ENCODE assay signal across 21 cellular contexts in the genomic region with DNA sequence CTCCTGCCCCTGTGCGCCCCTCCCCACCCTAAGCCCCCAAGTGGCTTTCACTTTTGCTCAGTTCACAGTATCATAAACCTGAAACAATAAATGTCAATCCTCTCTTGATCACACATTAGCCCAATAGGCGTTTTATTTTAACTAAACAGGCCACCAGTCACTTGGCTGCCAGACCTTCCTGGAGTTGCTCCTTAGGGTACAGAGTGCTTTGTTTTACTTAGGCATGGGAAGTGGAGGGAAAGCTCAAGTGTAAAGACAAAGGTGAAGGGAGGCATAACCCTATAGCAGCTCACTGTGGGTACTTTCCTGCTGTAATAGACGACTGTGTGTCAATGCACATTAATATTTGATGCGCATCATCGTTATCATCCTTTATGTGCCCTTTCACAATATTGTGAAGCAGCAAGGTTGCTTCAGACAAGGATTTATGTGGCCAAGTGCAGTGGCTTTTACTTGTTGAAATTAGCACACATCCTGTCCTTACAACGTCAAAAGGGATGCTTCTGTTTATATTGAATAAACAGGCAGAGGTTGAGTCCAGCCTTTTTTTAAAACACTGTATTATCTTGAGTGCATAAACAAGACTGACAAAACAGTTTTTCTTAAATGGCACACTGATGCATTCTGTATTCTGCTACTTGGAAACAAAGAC.
DNase-seq lines count a peak whose midpoint lies in the region; ATAC-seq and TF ChIP-seq lines count a peak whose summit lies in the region.
"Had no signal": no experiment of that assay in that cellular context is flagged by ENCODE, and none has a peak within 500 bp of the region (broad histone marks: within the 10 kb centered on the region; RNA-seq: fewer than 3 reads in every experiment).

No MANE protein-coding gene starts in this region.

- peak overlapping the region; percentile 55 for H3K18ac ChIP-seq in IMR-90 (ENCODE audit: low read depth, low read length)

- no peaks in the 10 kb centered on the region for H3K9me3 Mint-ChIP-seq in CD4-positive, alpha-beta T cell
- H3K9me3 Mint-ChIP-seq: naive thymus-derived CD8-positive, alpha-beta T cell had no signal

- POLR2A ChIA-PET in IMR-90 (lab: Charles Lee; ENCODE audit: unreplicated experiment) = no interaction called here
- POLR2A ChIA-PET in CD4-positive, alpha-beta T cell (lab: Charles Lee) = no interaction called here

- 0 out of 4 replicates have a peak overlapping the region, but pooled peaks of 1 of the 2 experiments have one; percentile 4 for H4K8ac ChIP-seq in IMR-90 (ENCODE audit: low read depth in 2 of 2, low read length in 2 of 2)

- no CpG with 5 or more reads among the region's 6 CpGs for WGBS in IMR-90 (ENCODE audit: extremely low coverage in 2 of 2, insufficient read length in 1 of 2), 2 experiments

- 0 out of 2 replicates have a peak overlapping the region, but pooled peaks have one; percentile 69 for H3K14ac ChIP-seq in IMR-90 (replicated peaks; ENCODE audit: low read depth, low read length)

- H3K27me3 ChIP-seq in IMR-90 (ENCODE audit: control insufficient read depth, insufficient read depth, low read length) (no peaks in the 10 kb centered on the region), fibroblast of lung (ENCODE audit: control insufficient read depth, insufficient read depth, low read length) (no peaks in the 10 kb centered on the region), osteoblast (ENCODE audit: insufficient read depth, low read length) (no peaks in the 10 kb centered on the region)
- no peaks in the 10 kb centered on the region for H3K27me3 ChIP-seq in CD4-positive, alpha-beta T cell (ENCODE audit: control insufficient read depth, insufficient read depth, low read length)
- H3K27me3 ChIP-seq: cardiac muscle cell, suprapubic skin had no signal

- H2AFZ ChIP-seq in IMR-90 (replicated peaks; ENCODE audit: low read length, poor library complexity) = peak overlapping the region; percentile 34
- no peak overlapping the region for H2AFZ ChIP-seq in fibroblast of lung (ENCODE audit: low read length)
- H2AFZ ChIP-seq in osteoblast (ENCODE audit: low read length) = peak overlapping the region; percentile 8

- no peaks in the 10 kb centered on the region for H3K36me3 ChIP-seq in IMR-90 (ENCODE audit: control insufficient read depth, insufficient read depth, low read length)
- no peaks in the 10 kb centered on the region for H3K36me3 ChIP-seq in fibroblast of lung (ENCODE audit: control insufficient read depth, insufficient read depth, low read length)
- H3K36me3 ChIP-seq in osteoblast (ENCODE audit: insufficient read depth, low read length) = no peaks in the 10 kb centered on the region
- H3K36me3 ChIP-seq: cardiac muscle cell, suprapubic skin had no signal

- H2BK120ac ChIP-seq in IMR-90 (ENCODE audit: low read depth, low read length) = peak overlapping the region; percentile 17

- TF ChIP-seq CTCF in IMR-90 (conservative IDR thresholded peaks at IDR 0.05; ENCODE audit: low read depth, low read length) = no peak
- no peak for TF ChIP-seq CTCF in fibroblast of lung (conservative IDR thresholded peaks at IDR 0.05 in 1 of 2, IDR thresholded peaks at IDR 0.05 in 1 of 2; ENCODE audit: low read depth in 1 of 2, low read length in 2 of 2)
- no peak for TF ChIP-seq CTCF in osteoblast (IDR thresholded peaks at IDR 0.05; ENCODE audit: extremely low read depth, low read depth, low read length)
- no peak for TF ChIP-seq CTCF in CD4-positive, alpha-beta T cell (IDR thresholded peaks at IDR 0.05)

- H3K79me2 ChIP-seq in fibroblast of lung (ENCODE audit: control insufficient read depth, insufficient read depth, low read length) (no peaks in the 10 kb centered on the region), osteoblast (ENCODE audit: insufficient read depth, low read length) (no peaks in the 10 kb centered on the region)

- ATAC-seq in IMR-90 (ENCODE audit: low read depth) (peak; percentile 65), HG03097 (IDR thresholded peaks at IDR 0.05; ENCODE audit: low FRiP score, unreplicated experiment) (no peak)
- no peak for ATAC-seq in CD4-positive, alpha-beta T cell (ENCODE audit: poor library complexity)
- ATAC-seq: naive thymus-derived CD8-positive, alpha-beta T cell had no signal

- no peak overlapping the region for H2AK9ac ChIP-seq in IMR-90 (replicated peaks; ENCODE audit: low read depth, low read length, poor library complexity)

- H3K4me3 Mint-ChIP-seq in CD4-positive, alpha-beta T cell = no peak overlapping the region
- H3K4me3 Mint-ChIP-seq: naive thymus-derived CD8-positive, alpha-beta T cell had no signal

- peak overlapping the region; percentile 74; the same call in 1 of the 2 replicates for H2BK20ac ChIP-seq in IMR-90 (ENCODE audit: low read depth, low read length)

- intact Hi-C loops in IMR-90 (cut with micrococcal nuclease) = no loop called here
- intact Hi-C loops in CD4-positive, alpha-beta T cell (cut with DNase I, micrococcal nuclease) = no loop called here

- BruUV-seq in IMR-90 (replicated peaks; lab: Mats Ljungman, UMichigan) = no TSS peak

- H3K9me1 ChIP-seq in IMR-90 (ENCODE audit: insufficient read depth, low read length) = peaks cover 4% of the 10 kb centered on the region; the same call in 1 of the 2 replicates

- H2AK5ac ChIP-seq in IMR-90 (ENCODE audit: low read depth, low read length) = no peak overlapping the region; the same call in 1 of the 2 replicates

- H2BK15ac ChIP-seq in IMR-90 (ENCODE audit: low read depth, low read length) = peak overlapping the region; percentile 5; the same call in 1 of the 3 replicates

- CTCF ChIA-PET in IMR-90 (lab: Yijun Ruan, JAX) = interaction anchor here (0.6 to 1.1 kb wide), 2 partner anchors 10 to 12 kb away, joined by 3 read pairs; no protein-coding TSS in a partner anchor
- CTCF ChIA-PET in CD4-positive, alpha-beta T cell (lab: Charles Lee) = no interaction called here

- H4K20me1 ChIP-seq in IMR-90 (ENCODE audit: insufficient read depth, low read length) (no peaks in the 10 kb centered on the region), fibroblast of lung (ENCODE audit: control insufficient read depth, extremely low read depth, insufficient read depth, low read length) (no peaks in the 10 kb centered on the region), osteoblast (ENCODE audit: insufficient read depth, low read length) (no peaks in the 10 kb centered on the region)

- H3K4me3 ChIP-seq in IMR-90 (ENCODE audit: insufficient read depth, low read depth, low read length) (no peak overlapping the region), fibroblast of lung (replicated peaks in 1 of 4; ENCODE audit: control extremely low read depth in 1 of 4, insufficient read depth in 1 of 4, low read depth in 3 of 4, low read length in 4 of 4) (no peak overlapping the region), osteoblast (ENCODE audit: insufficient read depth, low read length) (no peak overlapping the region)
- H3K4me3 ChIP-seq: cardiac muscle cell, suprapubic skin had no signal

- 0 out of 2 replicates have a peak overlapping the region, but pooled peaks have one; percentile 74 for H3K23ac ChIP-seq in IMR-90 (ENCODE audit: low read depth, low read length)

- H2BK5ac ChIP-seq in IMR-90 (ENCODE audit: low read depth, low read length, poor library complexity, severe bottlenecking) = peak overlapping the region; percentile 38

- no peak for TF ChIP-seq POLR2A in IMR-90 (IDR thresholded peaks at IDR 0.05; ENCODE audit: low read depth, low read length)

- TF ChIP-seq RAD21 in IMR-90 (IDR thresholded peaks at IDR 0.05; ENCODE audit: low read length) = no peak

- H3K79me1 ChIP-seq in IMR-90 (ENCODE audit: low read depth in 1 of 2, low read length in 2 of 2) = no peaks in the 10 kb centered on the region

- no peak overlapping the region; the same call in 1 of the 2 replicates for H4K91ac ChIP-seq in IMR-90 (ENCODE audit: insufficient read depth, low read depth, low read length)

- DNase-seq in EH (ENCODE audit: low read depth) (peak; percentile 5), IMR-90 (peak; percentile 73), fibroblast of lung (ENCODE audit: low read depth in 2 of 2) (peak; percentile 6 to 54), osteoblast (ENCODE audit: insufficient read length, low spot score, missing footprints) (no peak), AG08395 (ENCODE audit: low spot score) (no peak)
- DNase-seq in CD4-positive, alpha-beta T cell = no peak
- DNase-seq: activated CD4-positive, alpha-beta T cell treated with anti-CD3 and anti-CD28 coated beads, Interleukin-2, amount 50 U/mL, for 1 hour; activated CD8-positive, alpha-beta memory T cell treated with anti-CD3 and anti-CD28 coated beads, Interleukin-2, amount 50 U/mL, for 4 hours; activated gamma-delta T cell; amniotic stem cell; erythroblast; naive thymus-derived CD8-positive, alpha-beta T cell; NCI-H1105 treated with DMSO at 0.1 percent for 48 hours; NCI-H774; OCI-M1; SHP77 treated with DMSO at 0.1 percent for 48 hours; stimulated activated CD4-positive, alpha-beta T cell treated with anti-CD3 and anti-CD28 coated beads, Interleukin-12 subunit alpha, Interleukin-12 subunit beta, amount 100 ng/mL, for 4 hours; stimulated activated CD8-positive, alpha-beta memory T cell treated with anti-CD3 and anti-CD28 coated beads, Interleukin-4, amount 100 ng/mL, for 48 hours had no signal

- peak overlapping the region; percentile 60 for H3K4me2 ChIP-seq in IMR-90 (ENCODE audit: low read depth, low read length)
- no peak overlapping the region for H3K4me2 ChIP-seq in fibroblast of lung (ENCODE audit: extremely low read depth, insufficient read depth, low read length)
- H3K4me2 ChIP-seq in osteoblast (ENCODE audit: insufficient read depth, low read length) = no peak overlapping the region

- no peaks in the 10 kb centered on the region for H3K9me3 ChIP-seq in IMR-90 (ENCODE audit: control insufficient read depth, insufficient read depth, low read length)
- H3K9me3 ChIP-seq in fibroblast of lung (ENCODE audit: control insufficient read depth, insufficient read depth, low read depth, low read length) = no peaks in the 10 kb centered on the region
- H3K9me3 ChIP-seq in osteoblast (ENCODE audit: low read depth, low read length) = no peaks in the 10 kb centered on the region
- no peaks in the 10 kb centered on the region for H3K9me3 ChIP-seq in CD4-positive, alpha-beta T cell (ENCODE audit: control insufficient read depth, low read length)
- H3K9me3 ChIP-seq: suprapubic skin had no signal

- H3K27me3 Mint-ChIP-seq in CD4-positive, alpha-beta T cell = peaks cover 4% of the 10 kb centered on the region

- H3K27ac ChIP-seq in IMR-90 (ENCODE audit: insufficient read depth, low read length) = peak overlapping the region; percentile 54; the same call in 1 of the 2 replicates
- no peak overlapping the region for H3K27ac ChIP-seq in fibroblast of lung (ENCODE audit: insufficient read depth, low read length)
- H3K27ac ChIP-seq in osteoblast (ENCODE audit: low read depth, low read length) = no peak overlapping the region
- no peak overlapping the region for H3K27ac ChIP-seq in CD4-positive, alpha-beta T cell (ENCODE audit: low read depth, low read length)
- H3K27ac ChIP-seq: cardiac muscle cell, suprapubic skin had no signal

- H3K56ac ChIP-seq in IMR-90 (ENCODE audit: extremely low read depth, insufficient read depth, low read length) = no peak overlapping the region

- H3K9ac ChIP-seq in IMR-90 (ENCODE audit: low read depth, low read length) = no peak overlapping the region
- no peak overlapping the region for H3K9ac ChIP-seq in fibroblast of lung (ENCODE audit: insufficient read depth, low read length)

- H3K4me1 ChIP-seq in IMR-90 (ENCODE audit: control insufficient read depth, insufficient read depth, low read length) (peaks cover 3% of the 10 kb centered on the region), fibroblast of lung (ENCODE audit: control insufficient read depth, extremely low read depth, insufficient read depth, low read length) (no peaks in the 10 kb centered on the region), osteoblast (ENCODE audit: insufficient read depth, low read length) (no peaks in the 10 kb centered on the region)

- H3K4me1 Mint-ChIP-seq in CD4-positive, alpha-beta T cell (ENCODE audit: low read depth) = no peaks in the 10 kb centered on the region
- H3K4me1 Mint-ChIP-seq: naive thymus-derived CD8-positive, alpha-beta T cell had no signal

- in situ Hi-C loops in IMR-90 (cut with MboI; ENCODE audit: low sequenced_read_pairs) = no loop called here

- H3K4ac ChIP-seq in IMR-90 (ENCODE audit: low read depth, low read length) = peak overlapping the region; percentile 38

- no peaks in the 10 kb centered on the region for H3K36me3 Mint-ChIP-seq in CD4-positive, alpha-beta T cell (ENCODE audit: low read depth)
- H3K36me3 Mint-ChIP-seq: naive thymus-derived CD8-positive, alpha-beta T cell had no signal

- H3K27ac Mint-ChIP-seq in CD4-positive, alpha-beta T cell = no peak overlapping the region
- H3K27ac Mint-ChIP-seq: naive thymus-derived CD8-positive, alpha-beta T cell had no signal

- H4K5ac ChIP-seq in IMR-90 (ENCODE audit: low read depth, low read length) = 0 out of 2 replicates have a peak overlapping the region, but pooled peaks have one; percentile 34

- dilution Hi-C loops in IMR-90 (cut with HindIII; ENCODE audit: low sequenced_read_pairs, unreplicated experiment) = no loop called here

Comparison
In these comparisons a context has a peak if more than half of its experiments do, and no peak if none do; other contexts are left out.
1. DNase-seq: peak in EH (single experiment), IMR-90 (single experiment) and fibroblast of lung (2 of 2); none in osteoblast (single experiment), AG08395 (single experiment) and CD4-positive, alpha-beta T cell (0 of 10).